In genomic region chr6:41073203-41073967, GRCh38 we compare ENCODE assay signal across 1 cellular context.
TF ChIP-seq lines count a peak whose summit lies in the region.

No MANE protein-coding gene starts in this region.

TF ChIP-seq in HepG2, 621 proteins besides CTCF, POLR2A, EP300 and RAD21 (continued from another document and continues in another):
- peak; percentile 30; the same call in 1 of the 2 replicates for TF ChIP-seq THAP7 (CRISPR knock-in tag; IDR thresholded peaks at IDR 0.05)
- peak; percentile 59 for TF ChIP-seq ASH2L (IDR thresholded peaks at IDR 0.05; ENCODE audit: insufficient read length, low read depth, low read length)
- TF ChIP-seq DMTF1 (CRISPR knock-in tag; IDR thresholded peaks at IDR 0.05), result no peak
- no peak for TF ChIP-seq RBAK (CRISPR knock-in tag; IDR thresholded peaks at IDR 0.05)
- TF ChIP-seq SCMH1 (CRISPR knock-in tag; IDR thresholded peaks at IDR 0.05; ENCODE audit: borderline replicate concordance), result no peak
- TF ChIP-seq SRSF1 (optimal IDR thresholded peaks at IDR 0.05; ENCODE audit: low read depth, low read length), result peak; percentile 85
- TF ChIP-seq HOMEZ (CRISPR knock-in tag; IDR thresholded peaks at IDR 0.05; ENCODE audit: low read depth), result 0 out of 2 replicates have a peak, but pooled peaks have one; percentile 22
- TF ChIP-seq ZNF644 (CRISPR knock-in tag; IDR thresholded peaks at IDR 0.05; ENCODE audit: low read depth), result 0 out of 2 replicates have a peak, but pooled peaks have one; percentile 36
- peak; percentile 40; the same call in 1 of the 2 replicates for TF ChIP-seq ZBTB20 (CRISPR knock-in tag; IDR thresholded peaks at IDR 0.05; ENCODE audit: borderline replicate concordance, low read depth)
- no peak for TF ChIP-seq ZNF713 (CRISPR knock-in tag; IDR thresholded peaks at IDR 0.05)
- no peak for TF ChIP-seq KDM1A (CRISPR knock-in tag; IDR thresholded peaks at IDR 0.05)
- TF ChIP-seq ZNF614 (CRISPR knock-in tag; IDR thresholded peaks at IDR 0.05; ENCODE audit: borderline replicate concordance), result peak; percentile 57; the same call in 1 of the 2 replicates
- 0 out of 2 replicates have a peak, but pooled peaks have one; percentile 38 for TF ChIP-seq ZNF788 (CRISPR knock-in tag; IDR thresholded peaks at IDR 0.05; ENCODE audit: borderline replicate concordance)
- peak; percentile 44; the same call in 1 of the 2 replicates for TF ChIP-seq PBX3 (CRISPR knock-in tag; IDR thresholded peaks at IDR 0.05; ENCODE audit: borderline replicate concordance)
- peak; percentile 17; the same call in 1 of the 2 replicates for TF ChIP-seq SAFB2 (CRISPR knock-in tag; IDR thresholded peaks at IDR 0.05; ENCODE audit: borderline replicate concordance, low read depth)
- TF ChIP-seq SMC3 (IDR thresholded peaks at IDR 0.05; ENCODE audit: low read length), result no peak
- 0 out of 2 replicates have a peak, but pooled peaks have one; percentile 33 for TF ChIP-seq TERF1 (CRISPR knock-in tag; IDR thresholded peaks at IDR 0.05)
- TF ChIP-seq RXRA (CRISPR knock-in tag; IDR thresholded peaks at IDR 0.05), result no peak; the same call in 1 of the 2 replicates
- peak; percentile 74; the same call in 1 of the 2 replicates for TF ChIP-seq PRDM15 (CRISPR knock-in tag; IDR thresholded peaks at IDR 0.05)
- TF ChIP-seq ZNF615 (CRISPR knock-in tag; IDR thresholded peaks at IDR 0.05; ENCODE audit: borderline replicate concordance), result no peak
- no peak for TF ChIP-seq LCORL (IDR thresholded peaks at IDR 0.05)
- TF ChIP-seq LCORL (CRISPR knock-in tag; IDR thresholded peaks at IDR 0.05), result peak; percentile 85
- no peak; the same call in 1 of the 2 replicates for TF ChIP-seq KDM5B (CRISPR knock-in tag; IDR thresholded peaks at IDR 0.05; ENCODE audit: borderline replicate concordance)
- no peak for TF ChIP-seq ZFYVE20 (CRISPR knock-in tag; IDR thresholded peaks at IDR 0.05; ENCODE audit: borderline replicate concordance, low read depth)
- peak; percentile 68 for TF ChIP-seq DRAP1 (CRISPR knock-in tag; IDR thresholded peaks at IDR 0.05)
- no peak; the same call in 1 of the 2 replicates for TF ChIP-seq NPAS2 (CRISPR knock-in tag; IDR thresholded peaks at IDR 0.05; ENCODE audit: borderline replicate concordance)
- TF ChIP-seq TRAFD1 (CRISPR knock-in tag; IDR thresholded peaks at IDR 0.05; ENCODE audit: borderline replicate concordance), result no peak
- TF ChIP-seq CEBPG (CRISPR knock-in tag; IDR thresholded peaks at IDR 0.05), result no peak
- no peak for TF ChIP-seq ZNF616 (CRISPR knock-in tag; IDR thresholded peaks at IDR 0.05; ENCODE audit: low read depth)
- peak; percentile 47 for TF ChIP-seq ZNF781 (CRISPR knock-in tag; IDR thresholded peaks at IDR 0.05; ENCODE audit: borderline replicate concordance, not compliant biosample characterization)
- TF ChIP-seq ZNF652 (CRISPR knock-in tag; IDR thresholded peaks at IDR 0.05; ENCODE audit: borderline replicate concordance, low read depth), result no peak
- 0 out of 2 replicates have a peak, but pooled peaks have one; percentile 35 for TF ChIP-seq NCOA5 (CRISPR knock-in tag; IDR thresholded peaks at IDR 0.05)
- TF ChIP-seq ZNF7 (CRISPR knock-in tag; IDR thresholded peaks at IDR 0.05), result no peak
- TF ChIP-seq ZNF512 (CRISPR knock-in tag; IDR thresholded peaks at IDR 0.05), result no peak
- no peak; the same call in 1 of the 2 replicates for TF ChIP-seq ZNF770 (CRISPR knock-in tag; IDR thresholded peaks at IDR 0.05)
- TF ChIP-seq TOE1 (CRISPR knock-in tag; IDR thresholded peaks at IDR 0.05), result 0 out of 2 replicates have a peak, but pooled peaks have one; percentile 50
- peak; percentile 60 for TF ChIP-seq ZBTB7B (CRISPR knock-in tag; IDR thresholded peaks at IDR 0.05)
- no peak for TF ChIP-seq THYN1 (CRISPR knock-in tag; IDR thresholded peaks at IDR 0.05; ENCODE audit: borderline replicate concordance, low read depth)
- TF ChIP-seq ZNF263 (CRISPR knock-in tag; IDR thresholded peaks at IDR 0.05), result 0 out of 2 replicates have a peak, but pooled peaks have one; percentile 35
- TF ChIP-seq ZNF543 (CRISPR knock-in tag; IDR thresholded peaks at IDR 0.05), result peak; percentile 85
- no peak for TF ChIP-seq ZSCAN12 (CRISPR knock-in tag; IDR thresholded peaks at IDR 0.05)
- no peak for TF ChIP-seq ZKSCAN5 (CRISPR knock-in tag; IDR thresholded peaks at IDR 0.05)
- TF ChIP-seq ZMYM3 (CRISPR knock-in tag; IDR thresholded peaks at IDR 0.05), result no peak
- no peak; the same call in 1 of the 2 replicates for TF ChIP-seq PHF21A (CRISPR knock-in tag; IDR thresholded peaks at IDR 0.05)
- no peak for TF ChIP-seq CENPX (CRISPR knock-in tag; IDR thresholded peaks at IDR 0.05)
- no peak for TF ChIP-seq ATRX (CRISPR knock-in tag; IDR thresholded peaks at IDR 0.05; ENCODE audit: borderline replicate concordance)
- peak; percentile 19; the same call in 1 of the 2 replicates for TF ChIP-seq SALL1 (CRISPR knock-in tag; IDR thresholded peaks at IDR 0.05)
- TF ChIP-seq JUND (CRISPR knock-in tag; IDR thresholded peaks at IDR 0.05), result 0 out of 2 replicates have a peak, but pooled peaks have one; percentile 15
